Comparison of ENCODE assay signal across 18 cellular contexts in the genomic region with DNA sequence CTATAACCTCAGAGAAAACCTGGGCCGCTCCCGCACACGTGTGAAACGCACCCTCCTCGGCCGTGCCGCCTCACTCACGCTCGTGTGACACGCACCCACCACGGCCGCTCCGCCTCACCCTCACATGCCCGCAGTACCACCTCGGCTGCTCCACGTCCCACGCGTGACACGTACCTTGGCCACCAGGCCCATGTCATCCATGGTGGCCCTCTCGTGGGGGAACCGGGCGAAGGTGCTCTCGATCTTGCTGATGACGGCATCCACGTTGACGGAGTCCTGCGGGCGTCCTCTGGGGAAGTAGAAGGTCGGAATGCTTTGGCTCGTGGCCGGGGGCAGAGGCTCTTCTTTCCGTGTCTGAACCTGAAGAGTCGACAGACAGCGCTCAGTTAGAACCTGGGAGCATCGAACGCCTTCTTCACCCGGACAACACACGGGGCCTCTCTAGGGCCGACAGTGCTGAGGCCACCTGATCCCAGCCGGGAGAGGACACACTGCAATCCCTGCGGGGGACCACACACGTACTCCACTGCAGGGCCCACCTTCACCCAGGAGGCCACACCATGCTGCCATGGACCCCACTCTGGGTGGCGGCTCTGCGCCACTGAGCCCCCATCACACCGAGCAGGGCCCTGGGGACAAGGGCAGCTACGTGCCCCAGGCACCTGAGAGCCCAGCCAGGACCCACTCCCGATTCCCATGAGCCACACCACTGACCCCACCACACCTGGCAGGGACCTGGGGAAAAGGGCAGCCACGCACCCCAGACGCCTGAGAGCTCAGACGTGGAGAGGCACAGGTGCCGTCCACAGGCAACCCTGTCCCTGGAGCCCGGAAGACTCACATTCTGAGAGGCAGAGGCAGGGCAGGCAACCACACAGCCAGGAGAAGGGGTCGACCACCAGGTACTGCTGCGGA.
"Had no signal": no experiment of that assay in that cellular context is flagged by ENCODE, and none has a peak within 500 bp of the region (broad histone marks: within the 10 kb centered on the region; RNA-seq: fewer than 3 reads in every experiment).

No MANE protein-coding gene starts in this region.

- ATAC-seq: activated CD8-positive, alpha-beta T cell treated with anti-CD3 and anti-CD28 coated beads for 36 hours; activated T-helper 17 cell treated with anti-CD3 and anti-CD28 coated beads, Interleukin-2, amount 50 U/mL, for 72 hours; gastrocnemius medialis had no signal

- H3K27me3 Mint-ChIP-seq: activated CD8-positive, alpha-beta T cell treated with anti-CD3 and anti-CD28 coated beads for 36 hours; activated T-helper 17 cell treated with anti-CD3 and anti-CD28 coated beads, Interleukin-2, amount 50 U/mL, for 72 hours; central memory CD8-positive, alpha-beta T cell had no signal

- H3K27ac Mint-ChIP-seq: activated CD8-positive, alpha-beta T cell treated with anti-CD3 and anti-CD28 coated beads for 36 hours; activated T-helper 17 cell treated with anti-CD3 and anti-CD28 coated beads, Interleukin-2, amount 50 U/mL, for 72 hours had no signal

- H3K4me1 ChIP-seq: gastrocnemius medialis, lower lobe of right lung had no signal

- H3K36me3 ChIP-seq: brain microvascular endothelial cell had no signal

- H3K4me3 Mint-ChIP-seq: activated CD8-positive, alpha-beta T cell treated with anti-CD3 and anti-CD28 coated beads for 36 hours; activated T-helper 17 cell treated with anti-CD3 and anti-CD28 coated beads, Interleukin-2, amount 50 U/mL, for 72 hours; central memory CD8-positive, alpha-beta T cell; nephron had no signal

- H3K9me3 ChIP-seq: gastrocnemius medialis had no signal

- H3K4me3 ChIP-seq: coronary artery, gastrocnemius medialis, heart right ventricle, lower lobe of right lung, thoracic aorta had no signal

- H3K27me3 ChIP-seq: brain microvascular endothelial cell, gastrocnemius medialis, heart right ventricle had no signal

- DNase-seq: activated CD4-positive, alpha-beta T cell treated with anti-CD3 and anti-CD28 coated beads for 48 hours; activated CD4-positive, CD25-positive, alpha-beta regulatory T cell; activated CD8-positive, alpha-beta T cell treated with anti-CD3 and anti-CD28 coated beads for 36 hours; activated naive CD4-positive, alpha-beta T cell; activated T-cell treated with anti-CD3 and anti-CD28 coated beads, Interleukin-2, amount 50 U/mL, for 1 hour; brain microvascular endothelial cell; gastrocnemius medialis; heart right ventricle; lower lobe of right lung; nucleus accumbens; retina; T-helper 1 cell; T-helper 9 cell had no signal

- H3K27ac ChIP-seq: brain microvascular endothelial cell, coronary artery, gastrocnemius medialis, heart right ventricle, lower lobe of right lung, thoracic aorta had no signal
